Comparison of ENCODE assay signal across 8 cellular contexts in genomic region chr14:22871962-22872832, GRCh38. TPM values are rescaled to one million over a fixed set of nuclear protein-coding genes. Genes with fewer than 3 reads are reported as not detected.
DNase-seq lines count a peak whose midpoint lies in the region; ATAC-seq and TF ChIP-seq lines count a peak whose summit lies in the region.

No MANE protein-coding gene starts in this region.

- H3K36me3 ChIP-seq in IMR-90 (ENCODE audit: control insufficient read depth, insufficient read depth, low read length), result peaks cover 30% of the 10 kb centered on the region
- peaks cover 0 to 38% (median 7%) of the 10 kb centered on the region in 3 donors for H3K36me3 ChIP-seq in Peyer's patch
- H3K36me3 ChIP-seq in neuron (ENCODE audit: insufficient read depth, low read length), result peaks cover 20% of the 10 kb centered on the region

- H3K9ac ChIP-seq in IMR-90 (ENCODE audit: low read depth, low read length), result peak overlapping the region; percentile 92

- ATAC-seq in GM21360 (IDR thresholded peaks at IDR 0.05; ENCODE audit: unreplicated experiment) (peak; percentile 25), IMR-90 (ENCODE audit: low read depth) (peak; percentile 63)

- TF ChIP-seq POLR2A in IMR-90 (IDR thresholded peaks at IDR 0.05; ENCODE audit: low read depth, low read length), result no peak
- TF ChIP-seq POLR2A in Peyer's patch (IDR thresholded peaks at IDR 0.05), result peak in 1 of 2 donors; percentile 51

- peak overlapping the region; percentile 79 for H3K4me3 ChIP-seq in IMR-90 (ENCODE audit: insufficient read depth, low read depth, low read length)
- peak overlapping the region; percentile 63 to 89 (median 78) for H3K4me3 ChIP-seq in Peyer's patch
- H3K4me3 ChIP-seq in foreskin fibroblast (ENCODE audit: low read depth in 1 of 2, low read length in 2 of 2), result peak overlapping the region; percentile 86 to 87
- peak overlapping the region; percentile 55 for H3K4me3 ChIP-seq in neuron (ENCODE audit: low read length)

- peaks cover 20 to 32% of the 10 kb centered on the region in 2 experiments; a peak in 3 of 4 replicates for H3K79me1 ChIP-seq in IMR-90 (ENCODE audit: low read depth in 1 of 2, low read length in 2 of 2)

- CTCF ChIA-PET in Calu3 (lab: Charles Lee) (interaction anchor here (0.6 to 2.2 kb wide), 6 partner anchors 12 to 538 kb away, joined by 3 to 6 read pairs (median 4); no protein-coding TSS in a partner anchor), IMR-90 (lab: Yijun Ruan, JAX) (interaction anchor here (0.6 to 1.9 kb wide), 14 partner anchors 9 to 322 kb away, joined by 3 to 10 read pairs (median 4); partner anchors contain the start of gene REM2)

- H3K4me1 ChIP-seq in IMR-90 (ENCODE audit: control insufficient read depth, insufficient read depth, low read length), result peaks cover 3% of the 10 kb centered on the region; the same call in 1 of the 2 replicates
- H3K4me1 ChIP-seq in Peyer's patch, result peaks cover 0 to 37% (median 10%) of the 10 kb centered on the region in 4 donors
- peaks cover 11% of the 10 kb centered on the region for H3K4me1 ChIP-seq in neuron (ENCODE audit: insufficient read depth, low read length)

- H2AK5ac ChIP-seq in IMR-90 (ENCODE audit: low read depth, low read length), result peak overlapping the region; percentile 41

- in situ Hi-C loops in IMR-90 (cut with MboI; ENCODE audit: low sequenced_read_pairs), result loop anchor here (25.0 kb wide), 1 partner anchor 485 kb away; no protein-coding TSS in a partner anchor

- H3K27me3 ChIP-seq in IMR-90 (ENCODE audit: control insufficient read depth, insufficient read depth, low read length), result no peaks in the 10 kb centered on the region
- no peaks in the 10 kb centered on the region for H3K27me3 ChIP-seq in Peyer's patch
- no peaks in the 10 kb centered on the region for H3K27me3 ChIP-seq in neuron (ENCODE audit: insufficient read depth, low read length)

- H2BK120ac ChIP-seq in IMR-90 (ENCODE audit: low read depth, low read length), result peak overlapping the region; percentile 33; the same call in 1 of the 2 replicates

- H4K5ac ChIP-seq in IMR-90 (ENCODE audit: low read depth, low read length), result peak overlapping the region; percentile 33

- peak overlapping the region; percentile 84 for H3K56ac ChIP-seq in IMR-90 (ENCODE audit: extremely low read depth, insufficient read depth, low read length)

- H3K23ac ChIP-seq in IMR-90 (ENCODE audit: low read depth, low read length), result peak overlapping the region; percentile 64

- BruUV-seq in Calu3 (replicated peaks; lab: Mats Ljungman, UMichigan) (TSS peak; percentile 37), IMR-90 (replicated peaks; lab: Mats Ljungman, UMichigan) (TSS peak; percentile 75)

- TF ChIP-seq RAD21 in IMR-90 (IDR thresholded peaks at IDR 0.05; ENCODE audit: low read length), result peak; percentile 72

- 0% methylated on average over 32 of the region's 54 CpGs; no CpG with 5 or more reads in 1 of the 2 experiments for WGBS in IMR-90 (ENCODE audit: extremely low coverage in 2 of 2, insufficient read length in 1 of 2), 2 experiments

- H2AFZ ChIP-seq in IMR-90 (replicated peaks; ENCODE audit: low read length, poor library complexity) (peak overlapping the region; percentile 92), neuron (ENCODE audit: low read depth, low read length) (peak overlapping the region; percentile 44)

- H2AK9ac ChIP-seq in IMR-90 (replicated peaks; ENCODE audit: low read depth, low read length, poor library complexity), result peak overlapping the region; percentile 97

- H2BK15ac ChIP-seq in IMR-90 (ENCODE audit: low read depth, low read length), result no peak overlapping the region

- peaks cover 9% of the 10 kb centered on the region for H3K4me1 Mint-ChIP-seq in Calu3 (ENCODE audit: low read depth, unreplicated experiment)

- POLR2A ChIA-PET in IMR-90 (lab: Charles Lee; ENCODE audit: unreplicated experiment), result interaction anchor here (0.7 kb wide), 1 partner anchor 670 kb away, joined by 3 read pairs; no protein-coding TSS in a partner anchor

- H3K14ac ChIP-seq in IMR-90 (replicated peaks; ENCODE audit: low read depth, low read length), result peak overlapping the region; percentile 87

- H3K4me2 ChIP-seq in IMR-90 (ENCODE audit: low read depth, low read length), result peak overlapping the region; percentile 90

- intact Hi-C loops in Calu3 (cut with micrococcal nuclease; ENCODE audit: unreplicated experiment), result loop anchor here (1.0 kb wide), 1 partner anchor 28 kb away; no protein-coding TSS in a partner anchor
- intact Hi-C loops in IMR-90 (cut with micrococcal nuclease), result loop anchor here (1.0 to 5.0 kb wide), 4 partner anchors 15 to 110 kb away; partner anchors contain the start of gene AJUBA

- peak overlapping the region; percentile 80 for H3K4me3 Mint-ChIP-seq in Calu3 (ENCODE audit: low read depth, unreplicated experiment)

- peak overlapping the region in 1 of 2 experiments; percentile 65; a peak in 3 of 4 replicates for H4K8ac ChIP-seq in IMR-90 (ENCODE audit: low read depth in 2 of 2, low read length in 2 of 2)

- peak overlapping the region; percentile 66 for H4K91ac ChIP-seq in IMR-90 (ENCODE audit: insufficient read depth, low read depth, low read length)

- peak overlapping the region; percentile 84 for H3K27ac ChIP-seq in IMR-90 (ENCODE audit: insufficient read depth, low read length)
- H3K27ac ChIP-seq in Peyer's patch, result peak overlapping the region; percentile 93 to 100 (median 96)
- H3K27ac ChIP-seq in substantia nigra (ENCODE audit: low read depth, low read length, poor library complexity, severe bottlenecking), result peak overlapping the region; percentile 92

- H3K9me3 ChIP-seq in IMR-90 (ENCODE audit: control insufficient read depth, insufficient read depth, low read length) (no peaks in the 10 kb centered on the region), Peyer's patch (no peaks in the 10 kb centered on the region), neuron (ENCODE audit: low read length) (no peaks in the 10 kb centered on the region)

- dilution Hi-C loops in IMR-90 (cut with HindIII; ENCODE audit: low sequenced_read_pairs, unreplicated experiment), result no loop called here

- no peaks in the 10 kb centered on the region for H3K27me3 Mint-ChIP-seq in Calu3 (ENCODE audit: unreplicated experiment)

- 0 out of 2 replicates have a peak, but pooled peaks cover 3% of the 10 kb centered on the region for H3K9me1 ChIP-seq in IMR-90 (ENCODE audit: insufficient read depth, low read length)

- H3K27ac Mint-ChIP-seq in Calu3 (ENCODE audit: unreplicated experiment), result peak overlapping the region; percentile 73

- H3K9me3 Mint-ChIP-seq in Calu3 (ENCODE audit: low read depth, unreplicated experiment), result no peaks in the 10 kb centered on the region

- peaks cover 9% of the 10 kb centered on the region for H4K20me1 ChIP-seq in IMR-90 (ENCODE audit: insufficient read depth, low read length)

- H2BK20ac ChIP-seq in IMR-90 (ENCODE audit: low read depth, low read length), result no peak overlapping the region

- peak overlapping the region; percentile 84 for H2BK5ac ChIP-seq in IMR-90 (ENCODE audit: low read depth, low read length, poor library complexity, severe bottlenecking)

- H3K36me3 Mint-ChIP-seq in Calu3 (ENCODE audit: insufficient read depth, unreplicated experiment), result peaks cover 40% of the 10 kb centered on the region

- TF ChIP-seq CTCF in Calu3 (IDR thresholded peaks at IDR 0.05; ENCODE audit: unreplicated experiment), result peak; percentile 62
- TF ChIP-seq CTCF in IMR-90 (conservative IDR thresholded peaks at IDR 0.05; ENCODE audit: low read depth, low read length), result peak; percentile 91
- TF ChIP-seq CTCF in Peyer's patch (IDR thresholded peaks at IDR 0.05), result peak; percentile 92 to 97 (median 95)
- TF ChIP-seq CTCF in foreskin fibroblast (IDR thresholded peaks at IDR 0.05; ENCODE audit: low read depth, low read length), result peak; percentile 94

- DNase-seq in Calu3 (peak; percentile 86), IMR-90 (peak; percentile 81), Peyer's patch (peak; percentile 82 to 94 (median 86)), foreskin fibroblast (peak; percentile 72 to 90), substantia nigra (lab: John Stamatoyannopoulos, UW) (peak in 43 of 49 donors; percentile 29 to 80 (median 62))
- DNase-seq in activated effector memory CD4-positive, alpha-beta T cell treated with Interleukin-2 at 50 U/mL for 16 hours, result peak; percentile 59

- peak overlapping the region; percentile 19 for H3K18ac ChIP-seq in IMR-90 (ENCODE audit: low read depth, low read length)

- H3K4ac ChIP-seq in IMR-90 (ENCODE audit: low read depth, low read length), result peak overlapping the region; percentile 75

TF ChIP-seq in IMR-90, 13 proteins besides CTCF, POLR2A, EP300 and RAD21 (continues in another document):
- TF ChIP-seq NFE2L2 (IDR thresholded peaks at IDR 0.05; ENCODE audit: low read depth, low read length), result peak; percentile 55; the same call in 1 of the 2 replicates

RNA-seq across cellular contexts. Expression of gene LRP10, which starts 0.7 kb away (rescaled TPM):
- total RNA-seq in Calu3 (2022) (112 and 121 TPM in 2 replicates), IMR-90 (2012; rRNA removed) (19.4 and 25.1 TPM in 2 replicates), Peyer's patch (100 to 1,000 TPM in 3 of 4 donors, 10 to 100 TPM in 1; 69.3 to 250 (median 221) TPM)
- polyA plus RNA-seq in IMR-90 (2012; rRNA removed), result 118 and 121 TPM in 2 replicates
- polyA plus RNA-seq in IMR-90 (2012; cell fraction: cytosol; rRNA removed), result 86.3 and 158 TPM in 2 replicates
- 38.3 and 104 TPM in 2 replicates for polyA plus RNA-seq in IMR-90 (2012; cell fraction: nucleus; rRNA removed; ENCODE audit: low replicate concordance)

RNA-seq across cellular contexts. Expression of gene REM2, which starts 10.8 kb away (rescaled TPM):
- 0.85 and 1.0 TPM in 2 replicates for total RNA-seq in Calu3 (2022)
- total RNA-seq in IMR-90 (2012; rRNA removed), result under 0.01 TPM in 2 replicates
- 0.07 TPM in 1 of 2 replicates, not detected in the other for polyA plus RNA-seq in IMR-90 (2012; rRNA removed)
- polyA plus RNA-seq in IMR-90 (2012; cell fraction: cytosol; rRNA removed), result 0.04 TPM in 1 of 2 replicates, not detected in the other
- polyA plus RNA-seq in IMR-90 (2012; cell fraction: nucleus; rRNA removed; ENCODE audit: low replicate concordance), result 0.52 and 0.69 TPM in 2 replicates
- 1 to 10 TPM in 3 of 4 donors, under 1 TPM in 1; 0.57 to 2.1 (median 1.4) TPM for total RNA-seq in Peyer's patch

RNA-seq across cellular contexts. Expression of gene MMP14, which starts 35.8 kb away (rescaled TPM):
- total RNA-seq in Calu3 (2022) (7.8 and 10.5 TPM in 2 replicates), IMR-90 (2012; rRNA removed) (124 and 156 TPM in 2 replicates), Peyer's patch (100 to 1,000 TPM in 1 of 4 donors, 10 to 100 TPM in 3; 63.0 to 116 (median 82.9) TPM)
- polyA plus RNA-seq in IMR-90 (2012; rRNA removed), result 315 and 375 TPM in 2 replicates
- polyA plus RNA-seq in IMR-90 (2012; cell fraction: cytosol; rRNA removed), result 185 and 358 TPM in 2 replicates
- polyA plus RNA-seq in IMR-90 (2012; cell fraction: nucleus; rRNA removed; ENCODE audit: low replicate concordance), result 492 and 622 TPM in 2 replicates

RNA-seq across cellular contexts. Expression of gene MRPL52, which starts 42.5 kb away (rescaled TPM):
- total RNA-seq in Calu3 (2022) (110 and 111 TPM in 2 replicates), IMR-90 (2012; rRNA removed) (23.9 and 51.4 TPM in 2 replicates), Peyer's patch (100 to 1,000 TPM in 1 of 4 donors, 10 to 100 TPM in 3; 30.3 to 114 (median 52.9) TPM)
- 33.1 and 45.7 TPM in 2 replicates for polyA plus RNA-seq in IMR-90 (2012; rRNA removed)
- polyA plus RNA-seq in IMR-90 (2012; cell fraction: cytosol; rRNA removed), result 114 and 912 TPM in 2 replicates
- polyA plus RNA-seq in IMR-90 (2012; cell fraction: nucleus; rRNA removed; ENCODE audit: low replicate concordance), result 35.8 and 40.4 TPM in 2 replicates

RNA-seq across cellular contexts. Expression of gene RBM23, which starts 46.8 kb away (rescaled TPM):
- total RNA-seq in Calu3 (2022) (65.3 and 70.9 TPM in 2 replicates), IMR-90 (2012; rRNA removed) (375 and 830 TPM in 2 replicates), Peyer's patch (100 to 1,000 TPM in 2 of 4 donors, 10 to 100 TPM in 2; 84.4 to 155 (median 116) TPM)
- polyA plus RNA-seq in IMR-90 (2012; rRNA removed), result 43.4 and 44.7 TPM in 2 replicates
- 35.2 and 53.2 TPM in 2 replicates for polyA plus RNA-seq in IMR-90 (2012; cell fraction: cytosol; rRNA removed)
- 61.2 and 73.0 TPM in 2 replicates for polyA plus RNA-seq in IMR-90 (2012; cell fraction: nucleus; rRNA removed; ENCODE audit: low replicate concordance)

Comparison
In these comparisons a context has a peak if more than half of its experiments do, and no peak if none do; other contexts are left out.
1. Peak in every context shown above with its lines: DNase-seq, ATAC-seq, H3K4me3 ChIP-seq and H3K27ac ChIP-seq.